ENCODE assay signal across 8 cellular contexts in genomic region chr5:150484964-150485769, GRCh38. TPM values are rescaled to one million over a fixed set of nuclear protein-coding genes. Genes with fewer than 3 reads are reported as not detected.
A peak's percentile ranks its signal among the peaks of the same experiment; 100 is the strongest.
DNase-seq lines count a peak whose midpoint lies in the region; ATAC-seq, FAIRE-seq and TF ChIP-seq lines count a peak whose summit lies in the region.

No MANE protein-coding gene starts in this region.

- H2AK5ac ChIP-seq in H1 (ENCODE audit: low read depth, low read length): peak overlapping the region; percentile 68; the same call in 1 of the 2 replicates
- peak overlapping the region; percentile 88 for H2AK5ac ChIP-seq in neuronal stem cell (ENCODE audit: low read depth, low read length)

- POLR2A ChIA-PET in CD8-positive, alpha-beta memory T cell (lab: Charles Lee): interaction anchor here (0.6 kb wide), 1 partner anchor 35 kb away, joined by 3 read pairs; no protein-coding TSS in a partner anchor
- POLR2A ChIA-PET in H1 (lab: Charles Lee; ENCODE audit: partially characterized antibody): interaction anchor here (0.6 to 12.0 kb wide), 20 partner anchors 11 to 197 kb away, joined by 3 to 122 read pairs (median 4); partner anchors contain the start of genes NDST1 and RPS14

- H4K91ac ChIP-seq in H1 (replicated peaks; ENCODE audit: insufficient read length, low read length): no peak overlapping the region
- H4K91ac ChIP-seq in neuronal stem cell (ENCODE audit: low read depth, low read length, poor library complexity): no peak overlapping the region

- H2BK20ac ChIP-seq in H1 (ENCODE audit: low read length): no peak overlapping the region

- no peak for TF ChIP-seq CTCF in H1 (IDR thresholded peaks at IDR 0.05; ENCODE audit: control extremely low read depth in 1 of 3, insufficient read depth in 1 of 3, low read depth in 1 of 3, low read length in 3 of 3)

- H3K18ac ChIP-seq in H1 (ENCODE audit: extremely low read depth, low read length) (peak overlapping the region; percentile 93), neuronal stem cell (ENCODE audit: low read length) (peak overlapping the region; percentile 100)

- peaks cover 15 to 33% of the 10 kb centered on the region in 2 experiments for H3K79me2 ChIP-seq in H1 (ENCODE audit: control insufficient read depth in 1 of 2, insufficient read depth in 2 of 2, low read length in 2 of 2)

- H3K9ac ChIP-seq in H1 (replicated peaks in 1 of 4; ENCODE audit: extremely low read depth in 1 of 4, low read depth in 3 of 4, low read length in 3 of 4) (peak overlapping the region; percentile 60 to 91 (median 86)), neuronal stem cell (ENCODE audit: low read depth, low read length, poor library complexity) (peak overlapping the region; percentile 99)

- peaks cover 9 to 14% of the 10 kb centered on the region in 2 experiments for H4K20me1 ChIP-seq in H1 (replicated peaks in 1 of 2; ENCODE audit: control insufficient read depth in 1 of 2, insufficient read depth in 2 of 2, low read length in 2 of 2)

- no peak overlapping the region for H3K27ac ChIP-seq in CD8-positive, alpha-beta memory T cell (ENCODE audit: low read depth, low read length)
- peak overlapping the region; percentile 89 for H3K27ac ChIP-seq in H1 (ENCODE audit: low read depth, low read length)
- peak overlapping the region; percentile 98 for H3K27ac ChIP-seq in neuronal stem cell (replicated peaks; ENCODE audit: low read length)

- no peak for TF ChIP-seq RAD21 in H1 (IDR thresholded peaks at IDR 0.05 in 1 of 2, conservative IDR thresholded peaks at IDR 0.05 in 1 of 2; ENCODE audit: low read depth in 2 of 2, low read length in 2 of 2)

- TF ChIP-seq POLR2A in H1 (IDR thresholded peaks at IDR 0.05; ENCODE audit: control extremely low read depth in 1 of 2, low read depth in 2 of 2, low read length in 2 of 2): no peak

- H2BK5ac ChIP-seq in H1 (ENCODE audit: low read depth, low read length) (no peak overlapping the region), neuronal stem cell (ENCODE audit: low read length) (peak overlapping the region; percentile 91)

- FAIRE-seq in H1 (lab: Jason Lieb, UNC): no peak

- H3K4me3 ChIP-seq in CD8-positive, alpha-beta memory T cell (ENCODE audit: low read length): no peak overlapping the region
- H3K4me3 ChIP-seq in H1 (ENCODE audit: extremely low read depth in 1 of 4, insufficient read depth in 2 of 4, low read depth in 3 of 4, low read length in 4 of 4) (peak overlapping the region; percentile 50 to 99 (median 74)), neuronal stem cell (ENCODE audit: low read length in 2 of 2) (peak overlapping the region; percentile 86 to 99)

- ATAC-seq in HG03139 (IDR thresholded peaks at IDR 0.05; ENCODE audit: unreplicated experiment) (no peak), GM18517 (IDR thresholded peaks at IDR 0.05; ENCODE audit: unreplicated experiment) (no peak), GM21381 (IDR thresholded peaks at IDR 0.05; ENCODE audit: unreplicated experiment) (no peak)

- H3K23ac ChIP-seq in H1 (ENCODE audit: insufficient read length): no peak overlapping the region
- H3K23ac ChIP-seq in neuronal stem cell (ENCODE audit: low read depth, low read length, poor library complexity): peak overlapping the region; percentile 70

- H4K5ac ChIP-seq in H1 (ENCODE audit: insufficient read length, low read depth, low read length): no peak overlapping the region

- 20% methylated on average over 18 of the region's 33 CpGs; no CpG with 5 or more reads in 1 of the 2 experiments for WGBS in H1 (ENCODE audit: extremely low coverage in 1 of 2, insufficient coverage in 1 of 2, insufficient read length in 1 of 2, insufficient replicate concordance in 2 of 2, low coverage in 1 of 2, low lambda C conversion rate in 2 of 2, missing lambda C conversion rate in 1 of 2), 2 experiments
- WGBS in neuronal stem cell (ENCODE audit: extremely low coverage in 2 of 2, insufficient read length in 2 of 2, insufficient replicate concordance in 1 of 2), 2 donors: no CpG with 5 or more reads among the region's 33 CpGs

- H3K4me2 ChIP-seq in H1 (ENCODE audit: insufficient read depth in 1 of 2, low read depth in 2 of 2, low read length in 2 of 2) (peak overlapping the region; percentile 79 to 84), neuronal stem cell (ENCODE audit: insufficient read depth, low read length, poor library complexity, severe bottlenecking) (peak overlapping the region; percentile 56)

- H2BK15ac ChIP-seq in H1 (ENCODE audit: low read length) (peak overlapping the region; percentile 83; the same call in 1 of the 2 replicates), neuronal stem cell (ENCODE audit: low read length) (peak overlapping the region; percentile 11)

- H3K4me1 Mint-ChIP-seq in CD8-positive, alpha-beta memory T cell: peaks cover 7 to 13% (median 13%) of the 10 kb centered on the region in 3 donors

- H3K23me2 ChIP-seq in H1 (ENCODE audit: low read depth, low read length): peaks cover 3% of the 10 kb centered on the region; the same call in 1 of the 2 replicates

- H3K4ac ChIP-seq in H1 (replicated peaks; ENCODE audit: insufficient read length, low read depth, low read length) (no peak overlapping the region), neuronal stem cell (ENCODE audit: low read length) (no peak overlapping the region)

- H3K79me1 ChIP-seq in H1 (ENCODE audit: low read depth, low read length): peaks cover 21% of the 10 kb centered on the region
- H3K79me1 ChIP-seq in neuronal stem cell (ENCODE audit: low read depth, low read length): peaks cover 12% of the 10 kb centered on the region

- CTCF ChIA-PET in CD8-positive, alpha-beta memory T cell (lab: Charles Lee): interaction anchor here (0.9 kb wide), 1 partner anchor 16 kb away, joined by 4 read pairs; no protein-coding TSS in a partner anchor
- CTCF ChIA-PET in H1 (lab: Charles Lee; ENCODE audit: partially characterized antibody): interaction anchor here (0.6 to 30.8 kb wide), 11 partner anchors 20 to 363 kb away, joined by 3 to 571 read pairs (median 5); partner anchors contain the start of gene NDST1

- peak overlapping the region in 5 of 8 donors; percentile 25 to 63 (median 52) for H3K27ac Mint-ChIP-seq in CD8-positive, alpha-beta memory T cell

- no peaks in the 10 kb centered on the region for H3K9me3 ChIP-seq in CD8-positive, alpha-beta memory T cell (ENCODE audit: low read length)
- H3K9me3 ChIP-seq in H1 (ENCODE audit: insufficient read depth in 2 of 2, low read depth in 1 of 2, low read length in 1 of 2) (no peaks in the 10 kb centered on the region), neuronal stem cell (replicated peaks in 1 of 2; ENCODE audit: control insufficient read depth in 2 of 2, insufficient read depth in 1 of 2, low read depth in 1 of 2, low read length in 2 of 2) (no peaks in the 10 kb centered on the region)

- H3K14ac ChIP-seq in H1 (ENCODE audit: insufficient read length) (no peak overlapping the region), neuronal stem cell (ENCODE audit: low read length) (no peak overlapping the region)

- no peak overlapping the region for H2BK120ac ChIP-seq in H1 (replicated peaks; ENCODE audit: low read depth, low read length)
- peak overlapping the region; percentile 88 for H2BK120ac ChIP-seq in neuronal stem cell (ENCODE audit: low read depth, low read length)

- peak overlapping the region; percentile 65 to 86 (median 82) for H3K4me3 Mint-ChIP-seq in CD8-positive, alpha-beta memory T cell

- peaks cover 0 to 3% (median 0%) of the 10 kb centered on the region in 3 donors for H3K36me3 Mint-ChIP-seq in CD8-positive, alpha-beta memory T cell

- no peak overlapping the region for H2AFZ ChIP-seq in H1 (ENCODE audit: low read length)
- H2AFZ ChIP-seq in neuronal stem cell (ENCODE audit: low read length): peak overlapping the region; percentile 91

- no peak overlapping the region for H3K56ac ChIP-seq in H1 (replicated peaks; ENCODE audit: insufficient read length, low read depth, low read length)

- peaks cover 5% of the 10 kb centered on the region for H3K4me1 ChIP-seq in CD8-positive, alpha-beta memory T cell (ENCODE audit: insufficient read depth, low read length)
- H3K4me1 ChIP-seq in H1 (replicated peaks in 1 of 4; ENCODE audit: control insufficient read depth in 3 of 4, insufficient read depth in 4 of 4, low read length in 3 of 4) (peaks cover 14 to 43% (median 32%) of the 10 kb centered on the region in 4 experiments), neuronal stem cell (ENCODE audit: control insufficient read depth in 2 of 2, insufficient read depth in 1 of 2, low read depth in 1 of 2, low read length in 2 of 2) (peaks cover 30 to 36% of the 10 kb centered on the region in 2 donors)

- peak overlapping the region; percentile 92; the same call in 1 of the 2 replicates for H4K8ac ChIP-seq in H1 (ENCODE audit: extremely low read depth, insufficient read depth, low read length)
- peak overlapping the region; percentile 73 for H4K8ac ChIP-seq in neuronal stem cell (ENCODE audit: low read depth, low read length)

- intact Hi-C loops in posterior cingulate gyrus (cut with DNase I): loop anchor here (5.0 kb wide), 1 partner anchor 57 kb away; no protein-coding TSS in a partner anchor

- DNase-seq in CD8-positive, alpha-beta memory T cell: no peak
- DNase-seq in NCI-H526 treated with DMSO at 0.1 percent for 48 hours (lab: John Stamatoyannopoulos, UW) (peak; percentile 7), H1 (ENCODE audit: low read depth in 1 of 2, low spot score in 2 of 2) (no peak), neuronal stem cell (ENCODE audit: low spot score) (peak; percentile 49), posterior cingulate gyrus (no peak)

- no peaks in the 10 kb centered on the region for H3K36me3 ChIP-seq in CD8-positive, alpha-beta memory T cell (ENCODE audit: insufficient read depth, low read length)
- H3K36me3 ChIP-seq in H1 (ENCODE audit: control insufficient read depth in 2 of 4, insufficient read depth in 4 of 4, low read length in 3 of 4) (no peaks in the 10 kb centered on the region), neuronal stem cell (replicated peaks in 1 of 2; ENCODE audit: control insufficient read depth in 2 of 2, insufficient read depth in 2 of 2, low read length in 2 of 2) (peaks cover 0 to 10% of the 10 kb centered on the region in 2 donors)

- H3K9me3 Mint-ChIP-seq in CD8-positive, alpha-beta memory T cell: no peaks in the 10 kb centered on the region

- H3K27me3 Mint-ChIP-seq in CD8-positive, alpha-beta memory T cell: peaks cover 12 to 32% of the 10 kb centered on the region in 2 donors

- H2BK12ac ChIP-seq in H1 (ENCODE audit: low read depth, low read length): 0 out of 2 replicates have a peak overlapping the region, but pooled peaks have one; percentile 10
- H2BK12ac ChIP-seq in neuronal stem cell (ENCODE audit: low read length): peak overlapping the region; percentile 86

- TF ChIP-seq EP300 in H1 (IDR thresholded peaks at IDR 0.05; ENCODE audit: borderline replicate concordance in 1 of 2, low read depth in 2 of 2, low read length in 2 of 2): no peak

- peaks cover 4% of the 10 kb centered on the region for H3K27me3 ChIP-seq in CD8-positive, alpha-beta memory T cell (ENCODE audit: insufficient read depth, low read length, poor library complexity, severe bottlenecking)
- no peaks in the 10 kb centered on the region for H3K27me3 ChIP-seq in H1 (replicated peaks in 1 of 4; ENCODE audit: control insufficient read depth in 3 of 4, extremely low read depth in 1 of 4, insufficient read depth in 3 of 4, low read length in 3 of 4)
- no peaks in the 10 kb centered on the region for H3K27me3 ChIP-seq in neuronal stem cell (ENCODE audit: control insufficient read depth in 3 of 3, insufficient read depth in 3 of 3, low read depth in 1 of 3, low read length in 3 of 3)

RNA-seq across cellular contexts. Expression of gene NDST1, which starts 22.8 kb away (rescaled TPM):
- total RNA-seq in CD8-positive, alpha-beta memory T cell: 1 to 10 TPM; 1.9 to 2.8 TPM
- 0.13 TPM for polyA plus RNA-seq in CD8-positive, alpha-beta memory T cell
- 70.1 and 72.0 TPM in 2 replicates for total RNA-seq in H1 (2021; fragmentation: NEBNext Ultra II Directional; extraction: Animal tissue kit (Norgen Biotek cat#: 25700))
- polyA plus RNA-seq in H1 (2011; rRNA removed): 27.0 and 37.7 TPM in 2 replicates
- 21.2 TPM for polyA plus RNA-seq in H1 (2011; cell fraction: cytosol; rRNA removed)
- polyA plus RNA-seq in H1 (2011; cell fraction: nucleus; rRNA removed): 50.8 TPM
- 28.7 to 34.5 TPM (median 31.7 TPM) in 4 replicates for polyA plus RNA-seq in H1 (2012, experiment 1 of 2)
- polyA plus RNA-seq in H1 (2012, experiment 2 of 2): 30.3 TPM
- polyA plus RNA-seq in H1 (2013, experiment 1 of 2): 30.1 TPM
- polyA plus RNA-seq in H1 (2013, experiment 2 of 2): 32.9 TPM
- polyA minus RNA-seq in H1 (2011; rRNA and poly(A)+ RNA removed): 41.4 and 47.8 TPM in 2 replicates
- 32.1 TPM for polyA minus RNA-seq in H1 (2011; cell fraction: cytosol; rRNA and poly(A)+ RNA removed)
- polyA minus RNA-seq in H1 (2011; cell fraction: nucleus; rRNA and poly(A)+ RNA removed): 37.9 TPM
- 27.1 TPM for polyA plus RNA-seq in neuronal stem cell (2013, experiment 1 of 2)
- 25.9 TPM for polyA plus RNA-seq in neuronal stem cell (2013, experiment 2 of 2)

RNA-seq across cellular contexts. Expression of gene RPS14, which starts 35.6 kb away (rescaled TPM):
- 1,000 to 10,000 TPM; 2,924 to 3,007 TPM for total RNA-seq in CD8-positive, alpha-beta memory T cell
- polyA plus RNA-seq in CD8-positive, alpha-beta memory T cell: 6,416 TPM
- total RNA-seq in H1 (2021; fragmentation: NEBNext Ultra II Directional; extraction: Animal tissue kit (Norgen Biotek cat#: 25700)): 2,548 and 2,599 TPM in 2 replicates
- 5,579 and 6,423 TPM in 2 replicates for polyA plus RNA-seq in H1 (2011; rRNA removed)
- 6,153 TPM for polyA plus RNA-seq in H1 (2011; cell fraction: cytosol; rRNA removed)
- 2,076 TPM for polyA plus RNA-seq in H1 (2011; cell fraction: nucleus; rRNA removed)
- polyA plus RNA-seq in H1 (2012, experiment 1 of 2): 3,315 to 4,827 TPM (median 4,072 TPM) in 4 replicates
- 7,349 TPM for polyA plus RNA-seq in H1 (2012, experiment 2 of 2)
- polyA plus RNA-seq in H1 (2013, experiment 1 of 2): 3,849 TPM
- 4,074 TPM for polyA plus RNA-seq in H1 (2013, experiment 2 of 2)
- 913 and 940 TPM in 2 replicates for polyA minus RNA-seq in H1 (2011; rRNA and poly(A)+ RNA removed)
- polyA minus RNA-seq in H1 (2011; cell fraction: cytosol; rRNA and poly(A)+ RNA removed): 455 TPM
- 375 TPM for polyA minus RNA-seq in H1 (2011; cell fraction: nucleus; rRNA and poly(A)+ RNA removed)
- 5,106 TPM for polyA plus RNA-seq in neuronal stem cell (2013, experiment 1 of 2)
- polyA plus RNA-seq in neuronal stem cell (2013, experiment 2 of 2): 5,095 TPM

Comparison
In these comparisons a context has a peak if more than half of its experiments do, and no peak if none do; other contexts are left out.
1. DNase-seq: peak in NCI-H526 treated with DMSO at 0.1 percent for 48 hours (single experiment) and neuronal stem cell (single experiment); none in CD8-positive, alpha-beta memory T cell (0 of 5), H1 (0 of 2) and posterior cingulate gyrus (0 of 10).
2. RNA of gene NDST1, which starts 22.8 kb away (total RNA-seq): 70.1 to 72.0 TPM in H1; 1.9 to 2.8 TPM in CD8-positive, alpha-beta memory T cell; every median in the first group is over 10 times any median in the second.